ENCODE assay signal across 8 cellular contexts in the genomic region with DNA sequence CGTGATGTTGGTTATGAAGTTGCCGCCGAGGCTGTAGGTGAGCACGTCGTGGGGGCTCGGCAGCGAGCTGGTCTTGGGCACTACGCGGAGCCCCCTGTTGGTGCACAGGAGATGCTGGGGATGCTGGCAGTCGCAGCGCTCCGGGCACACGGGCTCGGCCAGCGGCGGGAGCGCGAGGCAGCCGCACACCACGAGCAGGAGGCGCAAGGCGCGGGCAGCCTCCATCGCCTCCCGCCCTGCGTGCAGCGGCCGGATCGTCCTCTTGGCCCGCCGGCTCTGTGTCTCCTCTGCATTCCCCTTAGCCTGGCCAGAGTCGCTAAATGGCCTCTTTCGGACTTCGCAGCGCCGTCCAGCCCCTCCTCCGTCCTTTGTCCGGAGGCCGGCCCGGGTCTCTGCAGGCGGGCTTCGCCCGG. TPM values are rescaled to one million over a fixed set of nuclear protein-coding genes. Genes with fewer than 3 reads are reported as not detected.
DNase-seq lines count a peak whose midpoint lies in the region; ATAC-seq and TF ChIP-seq lines count a peak whose summit lies in the region.

No MANE protein-coding gene starts in this region.

- POLR2A ChIA-PET in AG04450 (lab: Yijun Ruan, JAX) (interaction anchor here (1.2 kb wide), 1 partner anchor 27 kb away, joined by 4 read pairs; no protein-coding TSS in a partner anchor), IMR-90 (lab: Charles Lee; ENCODE audit: unreplicated experiment) (no interaction called here)

- H3K9me3 ChIP-seq in AG04450 (ENCODE audit: control insufficient read depth, insufficient read depth, low read length) (peaks cover 20% of the 10 kb centered on the region; the same call in 1 of the 2 replicates), IMR-90 (ENCODE audit: control insufficient read depth, insufficient read depth, low read length) (peaks cover 7% of the 10 kb centered on the region; the same call in 1 of the 2 replicates)

- H4K5ac ChIP-seq in IMR-90 (ENCODE audit: low read depth, low read length): no peak overlapping the region

- no peak overlapping the region for H2BK15ac ChIP-seq in IMR-90 (ENCODE audit: low read depth, low read length)

- no peaks in the 10 kb centered on the region for H3K36me3 Mint-ChIP-seq in natural killer cell

- no peak overlapping the region for H2AK9ac ChIP-seq in IMR-90 (replicated peaks; ENCODE audit: low read depth, low read length, poor library complexity)

- H4K20me1 ChIP-seq in IMR-90 (ENCODE audit: insufficient read depth, low read length): no peaks in the 10 kb centered on the region

- WGBS in IMR-90 (ENCODE audit: extremely low coverage in 2 of 2, insufficient read length in 1 of 2), 2 experiments: 7% methylated on average over 22 of the region's 43 CpGs; no CpG with 5 or more reads in 1 of the 2 experiments

- H3K79me1 ChIP-seq in IMR-90 (ENCODE audit: low read depth in 1 of 2, low read length in 2 of 2): no peaks in the 10 kb centered on the region

- no peak for TF ChIP-seq RAD21 in IMR-90 (IDR thresholded peaks at IDR 0.05; ENCODE audit: low read length)

- TF ChIP-seq CTCF in AG04450 (IDR thresholded peaks at IDR 0.05; ENCODE audit: low read depth, low read length): no peak
- TF ChIP-seq CTCF in IMR-90 (conservative IDR thresholded peaks at IDR 0.05; ENCODE audit: low read depth, low read length): no peak
- TF ChIP-seq CTCF in epithelial cell of esophagus (IDR thresholded peaks at IDR 0.05; ENCODE audit: insufficient read depth, low read depth, low read length, missing control alignments): no peak
- no peak for TF ChIP-seq CTCF in natural killer cell (IDR thresholded peaks at IDR 0.05)

- H3K23ac ChIP-seq in IMR-90 (ENCODE audit: low read depth, low read length): no peak overlapping the region

- H3K27ac ChIP-seq in AG04450 (ENCODE audit: low read depth, low read length) (no peak overlapping the region), IMR-90 (ENCODE audit: insufficient read depth, low read length) (no peak overlapping the region)

- no peak for TF ChIP-seq POLR2A in IMR-90 (IDR thresholded peaks at IDR 0.05; ENCODE audit: low read depth, low read length)

- peak overlapping the region; percentile 77 for H2AFZ ChIP-seq in IMR-90 (replicated peaks; ENCODE audit: low read length, poor library complexity)

- H3K27me3 ChIP-seq in AG04450 (ENCODE audit: control insufficient read depth, insufficient read depth, low read length) (peaks cover 65% of the 10 kb centered on the region), IMR-90 (ENCODE audit: control insufficient read depth, insufficient read depth, low read length) (peaks cover 59% of the 10 kb centered on the region)

- no peak overlapping the region for H2AK5ac ChIP-seq in IMR-90 (ENCODE audit: low read depth, low read length)

- CTCF ChIA-PET in AG04450 (lab: Charles Lee) (interaction anchor here (0.6 to 2.3 kb wide), 4 partner anchors 29 to 149 kb away, joined by 3 to 18 read pairs (median 7); no protein-coding TSS in a partner anchor), IMR-90 (lab: Yijun Ruan, JAX) (interaction anchor here (1.1 kb wide), 1 partner anchor 25 kb away, joined by 3 read pairs; no protein-coding TSS in a partner anchor)

- H3K18ac ChIP-seq in IMR-90 (ENCODE audit: low read depth, low read length): no peak overlapping the region

- H4K8ac ChIP-seq in IMR-90 (ENCODE audit: low read depth in 2 of 2, low read length in 2 of 2): no peak overlapping the region

- no peak overlapping the region for H2BK20ac ChIP-seq in IMR-90 (ENCODE audit: low read depth, low read length)

- no peak overlapping the region for H4K91ac ChIP-seq in IMR-90 (ENCODE audit: insufficient read depth, low read depth, low read length)

- H2BK5ac ChIP-seq in IMR-90 (ENCODE audit: low read depth, low read length, poor library complexity, severe bottlenecking): no peak overlapping the region

- no peak overlapping the region for H3K9ac ChIP-seq in IMR-90 (ENCODE audit: low read depth, low read length)

- H3K14ac ChIP-seq in IMR-90 (replicated peaks; ENCODE audit: low read depth, low read length): no peak overlapping the region

- H3K4ac ChIP-seq in IMR-90 (ENCODE audit: low read depth, low read length): no peak overlapping the region

- H3K4me3 ChIP-seq in AG04450 (ENCODE audit: low read depth, low read length): peak overlapping the region; percentile 49
- H3K4me3 ChIP-seq in IMR-90 (ENCODE audit: insufficient read depth, low read depth, low read length): peak overlapping the region; percentile 39
- H3K4me3 ChIP-seq in epithelial cell of esophagus (ENCODE audit: low read length): peak overlapping the region; percentile 18

- H3K27me3 Mint-ChIP-seq in natural killer cell (ENCODE audit: low read depth in 2 of 2): peaks cover 42 to 51% of the 10 kb centered on the region in 2 donors

- intact Hi-C loops in IMR-90 (cut with micrococcal nuclease): loop anchor here (2.0 kb wide), 1 partner anchor 31 kb away; no protein-coding TSS in a partner anchor
- intact Hi-C loops in natural killer cell (cut with micrococcal nuclease): no loop called here

- BruUV-seq in IMR-90 (replicated peaks; lab: Mats Ljungman, UMichigan): no TSS peak

- peak; percentile 38 for ATAC-seq in IMR-90 (ENCODE audit: low read depth)
- no peak for ATAC-seq in natural killer cell
- no peak for ATAC-seq in HG02623 (IDR thresholded peaks at IDR 0.05; ENCODE audit: unreplicated experiment)
- no peak for ATAC-seq in GM19395 (IDR thresholded peaks at IDR 0.05; ENCODE audit: unreplicated experiment)

- H3K36me3 ChIP-seq in IMR-90 (ENCODE audit: control insufficient read depth, insufficient read depth, low read length): no peaks in the 10 kb centered on the region

- no peaks in the 10 kb centered on the region for H3K9me1 ChIP-seq in IMR-90 (ENCODE audit: insufficient read depth, low read length)

- DNase-seq in AG04450 (ENCODE audit: low read depth, low spot score) (no peak), IMR-90 (no peak), epithelial cell of esophagus (ENCODE audit: low read depth) (peak; percentile 10), natural killer cell (no peak), occipital lobe (lab: John Stamatoyannopoulos, UW) (no peak)
- DNase-seq in stimulated activated CD4-positive, alpha-beta T cell treated with anti-CD3 and anti-CD28 coated beads, Interleukin-2, amount 100 ng/mL, for 48 hours: no peak

- peak overlapping the region; percentile 72 for H3K4me2 ChIP-seq in IMR-90 (ENCODE audit: low read depth, low read length)

- peaks cover 14 to 17% of the 10 kb centered on the region in 2 donors for H3K4me1 Mint-ChIP-seq in natural killer cell

- H3K4me1 ChIP-seq in IMR-90 (ENCODE audit: control insufficient read depth, insufficient read depth, low read length): peaks cover 9% of the 10 kb centered on the region

- dilution Hi-C loops in IMR-90 (cut with HindIII; ENCODE audit: low sequenced_read_pairs, unreplicated experiment): no loop called here

- H2BK120ac ChIP-seq in IMR-90 (ENCODE audit: low read depth, low read length): no peak overlapping the region

- H3K27ac Mint-ChIP-seq in natural killer cell: no peak overlapping the region

- no peaks in the 10 kb centered on the region for H3K9me3 Mint-ChIP-seq in natural killer cell

- in situ Hi-C loops in IMR-90 (cut with MboI; ENCODE audit: low sequenced_read_pairs): no loop called here

- peak overlapping the region; percentile 79 for H3K4me3 Mint-ChIP-seq in natural killer cell

- H3K56ac ChIP-seq in IMR-90 (ENCODE audit: extremely low read depth, insufficient read depth, low read length): no peak overlapping the region

TF ChIP-seq in IMR-90, 13 proteins besides CTCF, POLR2A, EP300 and RAD21:
- TF ChIP-seq CHD1 (IDR thresholded peaks at IDR 0.05; ENCODE audit: low read depth, low read length) (no peak), NFE2L2 (IDR thresholded peaks at IDR 0.05; ENCODE audit: low read depth, low read length) (no peak), CEBPB (IDR thresholded peaks at IDR 0.05; ENCODE audit: low read depth, low read length) (no peak), RCOR1 (IDR thresholded peaks at IDR 0.05; ENCODE audit: insufficient replicate concordance, low read length) (no peak), MXI1 (IDR thresholded peaks at IDR 0.05; ENCODE audit: borderline replicate concordance, low read depth, low read length) (no peak)
- TF ChIP-seq, protein P1, sequence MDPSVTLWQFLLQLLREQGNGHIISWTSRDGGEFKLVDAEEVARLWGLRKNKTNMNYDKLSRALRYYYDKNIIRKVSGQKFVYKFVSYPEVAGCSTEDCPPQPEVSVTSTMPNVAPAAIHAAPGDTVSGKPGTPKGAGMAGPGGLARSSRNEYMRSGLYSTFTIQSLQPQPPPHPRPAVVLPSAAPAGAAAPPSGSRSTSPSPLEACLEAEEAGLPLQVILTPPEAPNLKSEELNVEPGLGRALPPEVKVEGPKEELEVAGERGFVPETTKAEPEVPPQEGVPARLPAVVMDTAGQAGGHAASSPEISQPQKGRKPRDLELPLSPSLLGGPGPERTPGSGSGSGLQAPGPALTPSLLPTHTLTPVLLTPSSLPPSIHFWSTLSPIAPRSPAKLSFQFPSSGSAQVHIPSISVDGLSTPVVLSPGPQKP (IDR thresholded peaks at IDR 0.05; ENCODE audit: borderline replicate concordance, low read depth, low read length): no peak

RNA-seq across cellular contexts. Expression of a gene that starts 0.3 kb away (rescaled TPM):
- 0.15 and 0.16 TPM in 2 replicates for polyA plus RNA-seq in AG04450 (2011; rRNA removed)
- polyA minus RNA-seq in AG04450 (2011; rRNA and poly(A)+ RNA removed): 0.05 and 0.09 TPM in 2 replicates
- under 0.01 TPM in 2 replicates for total RNA-seq in IMR-90 (2012; rRNA removed)
- polyA plus RNA-seq in IMR-90 (2012; rRNA removed): 0.04 and 0.09 TPM in 2 replicates
- 0.06 and 0.10 TPM in 2 replicates for polyA plus RNA-seq in IMR-90 (2012; cell fraction: cytosol; rRNA removed)
- polyA plus RNA-seq in IMR-90 (2012; cell fraction: nucleus; rRNA removed; ENCODE audit: low replicate concordance): 0.01 and 0.02 TPM in 2 replicates
- total RNA-seq in natural killer cell: under 1 TPM in 1 of 3 donors, not detected in 2; 0.07 TPM
- 10.9 TPM for total RNA-seq in occipital lobe

Comparison
In these comparisons a context has a peak if more than half of its experiments do, and no peak if none do; other contexts are left out.
1. RNA of a gene that starts 0.3 kb away (total RNA-seq): 10.9 TPM in occipital lobe (single experiment); 0.07 TPM in natural killer cell and under 0.01 TPM in IMR-90; every median in the first group is over 10 times any median in the second.
2. Peak in every context shown above with its lines, with median percentiles within 50 percentile points of each other: H3K4me3 ChIP-seq.